10 cellular contexts compared by ENCODE assay signal in genomic region chr5:96067902-96068614, GRCh38.
A peak's percentile ranks its signal among the peaks of the same experiment; 100 is the strongest.
DNase-seq lines count a peak whose midpoint lies in the region; ATAC-seq and TF ChIP-seq lines count a peak whose summit lies in the region.
"Had no signal": no experiment of that assay in that cellular context is flagged by ENCODE, and none has a peak within 500 bp of the region (broad histone marks: within the 10 kb centered on the region; RNA-seq: fewer than 3 reads in every experiment).

No MANE protein-coding gene starts in this region.

- in situ Hi-C loops in GM13977 (cut with MboI; ENCODE audit: low pct_unique_long_range_greater_than_20kb, low sequenced_read_pairs, unreplicated experiment) = no loop called here

- H3K4me3 ChIP-seq in cardiac muscle cell (no peak overlapping the region), heart left ventricle (no peak overlapping the region), tibial artery (no peak overlapping the region)

- H3K36me3 ChIP-seq in cardiac muscle cell = no peaks in the 10 kb centered on the region
- no peaks in the 10 kb centered on the region for H3K36me3 ChIP-seq in heart left ventricle
- H3K36me3 ChIP-seq in tibial artery = no peaks in the 10 kb centered on the region

- H3K4me1 ChIP-seq in cardiac muscle cell (ENCODE audit: low read depth) (peaks cover 12% of the 10 kb centered on the region), heart left ventricle (peaks cover 0 to 27% (median 0%) of the 10 kb centered on the region in 12 donors), tibial artery (peaks cover 0 to 23% (median 9%) of the 10 kb centered on the region in 4 donors)

- no peaks in the 10 kb centered on the region for H3K27me3 ChIP-seq in cardiac muscle cell
- no peaks in the 10 kb centered on the region for H3K27me3 ChIP-seq in heart left ventricle
- H3K27me3 ChIP-seq in tibial artery = no peaks in the 10 kb centered on the region

- TF ChIP-seq POLR2A in heart left ventricle (IDR thresholded peaks at IDR 0.05) = no peak

- ATAC-seq in heart left ventricle (no peak), GM18867 (IDR thresholded peaks at IDR 0.05; ENCODE audit: unreplicated experiment) (no peak)

- H3K9me3 ChIP-seq in cardiac muscle cell (ENCODE audit: low read depth) = no peaks in the 10 kb centered on the region
- H3K9me3 ChIP-seq in heart left ventricle = no peaks in the 10 kb centered on the region
- no peaks in the 10 kb centered on the region for H3K9me3 ChIP-seq in tibial artery

- TF ChIP-seq CTCF in cardiac muscle cell (IDR thresholded peaks at IDR 0.05; ENCODE audit: low read depth, low read length) (no peak), heart left ventricle (IDR thresholded peaks at IDR 0.05) (no peak), tibial artery (IDR thresholded peaks at IDR 0.05) (no peak), GM13977 (IDR thresholded peaks at IDR 0.05; ENCODE audit: extremely low read depth, insufficient read depth, missing control alignments) (no peak)

- H3K27ac ChIP-seq in cardiac muscle cell (peak overlapping the region; percentile 59), heart left ventricle (no peak overlapping the region), tibial artery (peak overlapping the region; percentile 3 to 47)

- peak in 1 of 2 donors; percentile 79 for DNase-seq in cardiac muscle cell (ENCODE audit: low read depth in 1 of 2, low spot score in 1 of 2)
- no peak for DNase-seq in heart left ventricle
- DNase-seq in SW480 (ENCODE audit: low spot score) = peak; percentile 29
- DNase-seq in fibroblast of the conjunctiva (ENCODE audit: low read depth) = peak; percentile 57
- no peak for DNase-seq in tibial artery
- no peak for DNase-seq in germinal center (ENCODE audit: low spot score)
- no peak for DNase-seq in GM13977 (ENCODE audit: low spot score)
- DNase-seq: activated CD8-positive, alpha-beta memory T cell treated with anti-CD3 and anti-CD28 coated beads, Interleukin-2, amount 50 U/mL, for 4 hours; NCI-H524 treated with DMSO at 0.1 percent for 48 hours had no signal

- WGBS in heart left ventricle, 4 donors = 71 to 84% (median 81%) methylated on average over 6 of the region's 6 CpGs

- intact Hi-C loops in heart left ventricle (cut with DNase I) = no loop called here
- intact Hi-C loops in tibial artery (cut with DNase I; ENCODE audit: low total_unique reads) = no loop called here

Comparison
In these comparisons a context has a peak if more than half of its experiments do, and no peak if none do; other contexts are left out.
1. H3K27ac ChIP-seq: peak in cardiac muscle cell (single experiment) and tibial artery (2 of 2); none in heart left ventricle (0 of 12).
2. DNase-seq: peak in SW480 (single experiment) and fibroblast of the conjunctiva (single experiment); none in heart left ventricle (0 of 5), tibial artery (0 of 2), germinal center (single experiment) and GM13977 (single experiment).